ENCODE assay signal across 8 cellular contexts in the genomic region with DNA sequence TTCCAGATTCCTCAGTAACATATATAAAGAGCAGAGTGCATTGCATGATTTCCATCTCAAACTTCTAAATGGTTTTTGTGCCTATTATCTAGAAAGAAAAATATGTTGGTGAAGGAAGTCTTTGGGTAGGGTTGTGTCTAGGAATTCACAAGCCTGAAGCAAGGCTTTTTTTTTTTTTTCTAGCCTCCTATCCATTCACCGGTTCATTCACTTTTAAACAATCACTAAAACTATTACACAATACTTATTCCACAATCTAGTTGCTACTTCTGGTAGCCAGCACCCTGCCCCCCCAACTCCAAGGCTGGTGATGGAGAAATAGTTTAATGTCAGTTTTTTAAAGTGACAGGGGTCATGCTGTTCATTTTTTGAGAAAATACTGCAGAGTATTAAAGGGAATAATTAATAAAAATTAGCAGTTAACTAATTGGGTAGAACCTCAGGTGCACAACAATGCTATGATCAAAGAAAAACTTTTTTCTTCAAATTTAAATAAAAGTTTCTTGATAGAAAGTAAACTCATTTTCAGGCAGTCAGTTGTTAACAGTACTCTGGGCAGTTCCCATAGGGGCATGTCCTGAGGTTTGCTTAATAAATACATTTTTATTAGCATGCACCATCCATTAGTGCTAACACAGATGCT. TPM values are rescaled to one million over a fixed set of nuclear protein-coding genes. Genes with fewer than 3 reads are reported as not detected.
DNase-seq lines count a peak whose midpoint lies in the region; ATAC-seq and TF ChIP-seq lines count a peak whose summit lies in the region.

No MANE protein-coding gene starts in this region.

- peaks cover 46% of the 10 kb centered on the region for H3K4me1 ChIP-seq in HUES48 (ENCODE audit: control insufficient read depth, insufficient read depth, low read length)
- H3K4me1 ChIP-seq in skeletal muscle satellite cell (ENCODE audit: control insufficient read depth, insufficient read depth, low read length): peaks cover 53% of the 10 kb centered on the region

- DNase-seq in globus pallidus (ENCODE audit: low spot score) (peak; percentile 16), amniotic stem cell (lab: John Stamatoyannopoulos, UW) (no peak)

- H3K4me3 ChIP-seq in HUES48 (ENCODE audit: low read depth, low read length): peak overlapping the region; percentile 60
- H3K4me3 ChIP-seq in skeletal muscle satellite cell (ENCODE audit: low read length): peak overlapping the region; percentile 69

- peak overlapping the region; percentile 81 for H3K4me2 ChIP-seq in skeletal muscle satellite cell (ENCODE audit: low read length)

- ATAC-seq in GM19035 (IDR thresholded peaks at IDR 0.05; ENCODE audit: unreplicated experiment): no peak
- no peak for ATAC-seq in HG02840 (IDR thresholded peaks at IDR 0.05; ENCODE audit: low FRiP score, unreplicated experiment)
- no peak for ATAC-seq in HG03175 (IDR thresholded peaks at IDR 0.05; ENCODE audit: unreplicated experiment)

- peak overlapping the region; percentile 67 for H3K9ac ChIP-seq in HUES48 (ENCODE audit: low read depth, low read length)
- H3K9ac ChIP-seq in skeletal muscle satellite cell (ENCODE audit: low read depth, low read length): peak overlapping the region; percentile 97

- H3K27ac ChIP-seq in HUES48 (ENCODE audit: low read depth, low read length) (peak overlapping the region; percentile 93), VCaP (peak overlapping the region; percentile 99)

- H3K9me3 ChIP-seq in HUES48 (ENCODE audit: control insufficient read depth, insufficient read depth, low read length) (no peaks in the 10 kb centered on the region), skeletal muscle satellite cell (replicated peaks; ENCODE audit: low read length) (no peaks in the 10 kb centered on the region)

- no peaks in the 10 kb centered on the region for H3K27me3 ChIP-seq in HUES48 (ENCODE audit: control insufficient read depth, insufficient read depth, low read length)
- no peaks in the 10 kb centered on the region for H3K27me3 ChIP-seq in skeletal muscle satellite cell (ENCODE audit: control insufficient read depth, insufficient read depth, low read length)

- TF ChIP-seq CTCF in VCaP (conservative IDR thresholded peaks at IDR 0.05): no peak

- H3K36me3 ChIP-seq in HUES48 (ENCODE audit: control insufficient read depth, insufficient read depth, low read length) (peaks cover 3% of the 10 kb centered on the region), skeletal muscle satellite cell (ENCODE audit: insufficient read depth, low read length) (peaks cover 13% of the 10 kb centered on the region)

RNA-seq across cellular contexts. Expression of gene IRF2BP2, which starts 10.9 kb away (rescaled TPM):
- total RNA-seq in skeletal muscle satellite cell (2012; rRNA removed): 61.6 and 73.8 TPM in 2 replicates
